8 cellular contexts compared by ENCODE assay signal in the genomic region with DNA sequence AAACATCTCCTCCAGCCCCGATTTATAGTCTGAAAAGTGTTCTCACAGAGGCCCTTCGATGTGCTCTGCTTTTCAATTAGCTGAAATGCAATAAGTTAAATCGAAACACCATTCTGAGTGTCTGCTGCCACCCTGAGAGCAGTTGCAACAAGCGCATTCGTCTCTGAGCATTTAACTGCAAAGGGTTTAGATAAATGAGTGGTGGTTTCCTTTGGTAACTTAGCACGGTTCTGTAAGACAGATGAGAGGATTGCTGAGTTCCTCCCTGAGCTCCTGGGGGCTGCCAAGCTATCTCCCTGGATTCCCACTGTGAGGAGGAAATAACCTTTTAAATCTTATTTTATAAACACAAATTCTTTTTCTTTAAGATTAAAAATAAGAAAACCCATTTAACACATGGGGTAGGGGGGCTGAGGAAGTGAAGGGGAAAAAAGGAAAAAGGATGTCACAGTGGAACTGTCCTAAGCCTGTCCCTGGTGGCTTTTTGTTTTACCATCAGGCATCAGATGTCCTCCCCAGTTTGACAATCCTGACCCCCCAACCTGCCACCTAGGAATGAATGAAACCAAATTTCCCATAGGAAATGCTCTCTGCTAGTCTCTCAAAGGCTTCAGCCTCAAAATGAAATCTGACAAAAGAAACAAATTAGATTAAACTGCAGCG. TPM values are rescaled to one million over a fixed set of nuclear protein-coding genes. Genes with fewer than 3 reads are reported as not detected.
A peak's percentile ranks its signal among the peaks of the same experiment; 100 is the strongest.
DNase-seq lines count a peak whose midpoint lies in the region; ATAC-seq and TF ChIP-seq lines count a peak whose summit lies in the region.

No MANE protein-coding gene starts in this region.

- H3K27me3 ChIP-seq in esophagus squamous epithelium (no peaks in the 10 kb centered on the region), muscle layer of colon (ENCODE audit: control insufficient read depth in 1 of 2, insufficient read depth in 2 of 2, low read length in 2 of 2) (no peaks in the 10 kb centered on the region), thyroid gland (no peaks in the 10 kb centered on the region)

- peak overlapping the region; percentile 26 for H3K27ac Mint-ChIP-seq in activated CD4-positive, alpha-beta T cell treated with anti-CD3 and anti-CD28 coated beads, Interleukin-2, amount 10 ng/mL, durations not matched to agents 24 days and 14 days

- no peak overlapping the region for H3K4me3 Mint-ChIP-seq in activated CD4-positive, alpha-beta T cell treated with anti-CD3 and anti-CD28 coated beads, Interleukin-2, amount 10 ng/mL, durations not matched to agents 24 days and 14 days

- no peaks in the 10 kb centered on the region for H3K36me3 ChIP-seq in esophagus squamous epithelium
- no peaks in the 10 kb centered on the region for H3K36me3 ChIP-seq in muscle layer of colon (ENCODE audit: insufficient read depth, low read length)
- H3K36me3 ChIP-seq in thyroid gland = no peaks in the 10 kb centered on the region

- H3K27ac ChIP-seq in esophagus squamous epithelium (peak overlapping the region in 2 of 4 donors; percentile 18 to 30), muscle layer of colon (ENCODE audit: low read depth, low read length) (no peak overlapping the region), thyroid gland (no peak overlapping the region)

- peaks cover 17% of the 10 kb centered on the region for H3K4me1 Mint-ChIP-seq in activated CD4-positive, alpha-beta T cell treated with anti-CD3 and anti-CD28 coated beads, Interleukin-2, amount 10 ng/mL, durations not matched to agents 24 days and 14 days

- peaks cover 2% of the 10 kb centered on the region for H3K27me3 Mint-ChIP-seq in activated CD4-positive, alpha-beta T cell treated with anti-CD3 and anti-CD28 coated beads, Interleukin-2, amount 10 ng/mL, durations not matched to agents 24 days and 14 days

- H3K9me3 Mint-ChIP-seq in activated CD4-positive, alpha-beta T cell treated with anti-CD3 and anti-CD28 coated beads, Interleukin-2, amount 10 ng/mL, durations not matched to agents 24 days and 14 days = no peaks in the 10 kb centered on the region

- H3K36me3 Mint-ChIP-seq in activated CD4-positive, alpha-beta T cell treated with anti-CD3 and anti-CD28 coated beads, Interleukin-2, amount 10 ng/mL, durations not matched to agents 24 days and 14 days (ENCODE audit: low read depth) = no peaks in the 10 kb centered on the region

- peak overlapping the region; percentile 31 for H3K9ac ChIP-seq in muscle layer of colon (ENCODE audit: low read length)

- TF ChIP-seq POLR2A in esophagus squamous epithelium (IDR thresholded peaks at IDR 0.05) = no peak
- TF ChIP-seq POLR2A in thyroid gland (IDR thresholded peaks at IDR 0.05) = no peak

- intact Hi-C loops in activated CD4-positive, alpha-beta T cell treated with anti-CD3 and anti-CD28 coated beads, Interleukin-2, amount 10 ng/mL, durations not matched to agents 24 days and 14 days (cut with micrococcal nuclease) = loop anchor here (1.0 to 5.0 kb wide), 9 partner anchors 141 to 708 kb away; a partner anchor contains a TSS
- intact Hi-C loops in esophagus squamous epithelium (cut with DNase I) = loop anchor here (5.0 kb wide), 1 partner anchor 671 kb away; no protein-coding TSS in a partner anchor
- intact Hi-C loops in thyroid gland (cut with DNase I) = loop anchor here (5.0 to 10.0 kb wide), 3 partner anchors 486 to 779 kb away; no protein-coding TSS in a partner anchor

- H3K9me3 ChIP-seq in esophagus squamous epithelium (no peaks in the 10 kb centered on the region), muscle layer of colon (ENCODE audit: low read length) (no peaks in the 10 kb centered on the region), thyroid gland (no peaks in the 10 kb centered on the region)

- TF ChIP-seq CTCF in esophagus squamous epithelium (IDR thresholded peaks at IDR 0.05) (peak in 5 of 6 experiments; percentile 47 to 84 (median 60)), thyroid gland (IDR thresholded peaks at IDR 0.05) (peak in 4 of 6 experiments; percentile 32 to 46 (median 41))

- peak overlapping the region in 1 of 4 donors; percentile 22 for H3K4me3 ChIP-seq in esophagus squamous epithelium
- H3K4me3 ChIP-seq in muscle layer of colon (ENCODE audit: low read depth in 1 of 2, low read length in 2 of 2) = peak overlapping the region in 1 of 2 donors; percentile 45
- H3K4me3 ChIP-seq in thyroid gland (replicated peaks in 1 of 3) = no peak overlapping the region

- ATAC-seq in HG02678 (IDR thresholded peaks at IDR 0.05; ENCODE audit: unreplicated experiment) (peak; percentile 79), GM18867 (IDR thresholded peaks at IDR 0.05; ENCODE audit: unreplicated experiment) (no peak)

- peaks cover 0 to 27% (median 0%) of the 10 kb centered on the region in 3 donors for H3K4me1 ChIP-seq in esophagus squamous epithelium
- H3K4me1 ChIP-seq in muscle layer of colon (ENCODE audit: insufficient read depth, low read length) = peaks cover 7% of the 10 kb centered on the region
- H3K4me1 ChIP-seq in thyroid gland = no peaks in the 10 kb centered on the region

- DNase-seq in EL (peak; percentile 81), NCI-H2171 (lab: John Stamatoyannopoulos, UW) (peak; percentile 33), esophagus squamous epithelium (lab: John Stamatoyannopoulos, UW) (no peak), thyroid gland (peak; percentile 35 to 40)
- DNase-seq in activated CD4-positive, alpha-beta T cell treated with anti-CD3 and anti-CD28 coated beads, Interleukin-2, amount 10 ng/mL, durations not matched to agents 24 days and 14 days = peak; percentile 86

- WGBS in esophagus squamous epithelium, 2 donors = 12 to 13% methylated on average over 5 to 7 of the region's 7 CpGs
- WGBS in thyroid gland, 2 donors = 22 to 26% methylated on average over 7 of the region's 7 CpGs

RNA-seq across cellular contexts. Expression of a gene that starts 56.4 kb away (rescaled TPM):
- 106 and 107 TPM in 2 replicates for total RNA-seq in activated CD4-positive, alpha-beta T cell treated with anti-CD3 and anti-CD28 coated beads, Interleukin-2, amount 10 ng/mL, durations not matched to agents 24 days and 14 days
- 10 to 100 TPM; 33.9 to 44.3 (median 37.1) TPM for total RNA-seq in esophagus squamous epithelium
- 100 to 1,000 TPM in 1 of 4 donors, 10 to 100 TPM in 3; 56.1 to 105 (median 59.2) TPM for total RNA-seq in thyroid gland
